21 cellular contexts compared by ENCODE assay signal in the genomic region with DNA sequence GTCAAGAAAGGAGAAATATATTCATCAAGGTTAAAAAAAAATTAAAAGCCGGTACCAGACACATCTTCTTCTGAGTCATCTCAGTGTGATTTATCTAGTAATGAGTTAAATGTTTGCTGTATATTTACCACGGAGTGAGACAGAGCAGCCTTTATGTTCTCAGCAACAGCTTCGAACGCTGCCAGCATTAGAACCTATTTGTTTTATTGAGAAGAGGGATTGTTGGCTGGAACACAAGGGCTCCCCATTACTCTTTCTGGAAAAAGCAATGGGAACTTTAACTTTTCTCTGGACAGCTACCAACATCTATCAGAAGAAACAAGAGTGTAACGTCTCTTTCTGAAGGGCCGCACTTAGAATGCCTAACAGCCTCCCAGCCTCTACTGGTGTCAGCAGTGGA.
DNase-seq lines count a peak whose midpoint lies in the region; ATAC-seq and TF ChIP-seq lines count a peak whose summit lies in the region.
"Had no signal": no experiment of that assay in that cellular context is flagged by ENCODE, and none has a peak within 500 bp of the region (broad histone marks: within the 10 kb centered on the region; RNA-seq: fewer than 3 reads in every experiment).

No MANE protein-coding gene starts in this region.

- H3K27ac ChIP-seq in dorsolateral prefrontal cortex = peak overlapping the region in 40 of 59 donors; percentile 0 to 85 (median 48)
- H3K27ac ChIP-seq in sigmoid colon = peak overlapping the region in 3 of 4 donors; percentile 42 to 80 (median 62)
- H3K27ac ChIP-seq: adrenal gland, foreskin keratinocyte, left ventricle myocardium inferior, pancreas, upper lobe of left lung had no signal

- H3K4me3 ChIP-seq in dorsolateral prefrontal cortex (peak overlapping the region in 2 of 59 donors; percentile 10 to 18), sigmoid colon (no peak overlapping the region)
- H3K4me3 ChIP-seq: adrenal gland, left ventricle myocardium inferior, MG63, pancreas, Peyer's patch, upper lobe of left lung had no signal

- 55 to 83% methylated on average over 6 of the region's 6 CpGs for WGBS in sigmoid colon, 2 donors

- no peak overlapping the region for H3K27ac Mint-ChIP-seq in activated CD4-positive, alpha-beta T cell treated with anti-CD3 and anti-CD28 coated beads for 36 hours
- H3K27ac Mint-ChIP-seq in T-helper 2 cell treated with Interferon-gamma antibody and Interleukin-4, amounts not matched to agents 5 μg/mL and 100 μg/mL, for 36 hours = no peak overlapping the region

- peaks cover 6% of the 10 kb centered on the region for H3K4me1 Mint-ChIP-seq in activated CD4-positive, alpha-beta T cell treated with anti-CD3 and anti-CD28 coated beads for 36 hours
- H3K4me1 Mint-ChIP-seq in T-helper 2 cell treated with Interferon-gamma antibody and Interleukin-4, amounts not matched to agents 5 μg/mL and 100 μg/mL, for 36 hours (ENCODE audit: low read depth) = peaks cover 29% of the 10 kb centered on the region

- no peaks in the 10 kb centered on the region for H3K36me3 Mint-ChIP-seq in activated CD4-positive, alpha-beta T cell treated with anti-CD3 and anti-CD28 coated beads for 36 hours (ENCODE audit: low read depth)
- peaks cover 13% of the 10 kb centered on the region for H3K36me3 Mint-ChIP-seq in T-helper 2 cell treated with Interferon-gamma antibody and Interleukin-4, amounts not matched to agents 5 μg/mL and 100 μg/mL, for 36 hours (ENCODE audit: low read depth)

- TF ChIP-seq CTCF in dorsolateral prefrontal cortex (IDR thresholded peaks at IDR 0.05 in 54 of 56, conservative IDR thresholded peaks at IDR 0.05 in 2 of 56; ENCODE audit: low read depth in 1 of 56, partially characterized antibody in 56 of 56) = no peak
- TF ChIP-seq CTCF in sigmoid colon (IDR thresholded peaks at IDR 0.05) = no peak
- no peak for TF ChIP-seq CTCF in GM10248 (IDR thresholded peaks at IDR 0.05; ENCODE audit: control extremely low read depth, extremely low read depth, low read depth, missing control alignments)

- no peaks in the 10 kb centered on the region for H3K9me3 Mint-ChIP-seq in activated CD4-positive, alpha-beta T cell treated with anti-CD3 and anti-CD28 coated beads for 36 hours (ENCODE audit: low read depth)
- no peaks in the 10 kb centered on the region for H3K9me3 Mint-ChIP-seq in T-helper 2 cell treated with Interferon-gamma antibody and Interleukin-4, amounts not matched to agents 5 μg/mL and 100 μg/mL, for 36 hours

- POLR2A ChIA-PET in activated CD4-positive, alpha-beta T cell treated with anti-CD3 and anti-CD28 coated beads for 36 hours (lab: Charles Lee) = interaction anchor here (0.7 kb wide), 1 partner anchor 97 kb away, joined by 3 read pairs; no protein-coding TSS in a partner anchor
- POLR2A ChIA-PET in GM10248 (lab: Yijun Ruan, JAX) = no interaction called here

- TF ChIP-seq EP300 in sigmoid colon (IDR thresholded peaks at IDR 0.05) = no peak

- peak; percentile 40 for ATAC-seq in activated CD4-positive, alpha-beta T cell treated with anti-CD3 and anti-CD28 coated beads for 36 hours
- no peak for ATAC-seq in HG03159 (IDR thresholded peaks at IDR 0.05; ENCODE audit: unreplicated experiment)
- ATAC-seq: foreskin keratinocyte had no signal

- no peak overlapping the region for H3K4me3 Mint-ChIP-seq in activated CD4-positive, alpha-beta T cell treated with anti-CD3 and anti-CD28 coated beads for 36 hours
- H3K4me3 Mint-ChIP-seq in T-helper 2 cell treated with Interferon-gamma antibody and Interleukin-4, amounts not matched to agents 5 μg/mL and 100 μg/mL, for 36 hours = peak overlapping the region; percentile 48

- no peaks in the 10 kb centered on the region for H3K36me3 ChIP-seq in sigmoid colon
- H3K36me3 ChIP-seq: adrenal gland, left ventricle myocardium inferior, MG63, pancreas, Peyer's patch, upper lobe of left lung had no signal

- H3K27me3 Mint-ChIP-seq in activated CD4-positive, alpha-beta T cell treated with anti-CD3 and anti-CD28 coated beads for 36 hours = no peaks in the 10 kb centered on the region
- H3K27me3 Mint-ChIP-seq in T-helper 2 cell treated with Interferon-gamma antibody and Interleukin-4, amounts not matched to agents 5 μg/mL and 100 μg/mL, for 36 hours (ENCODE audit: low read depth) = no peaks in the 10 kb centered on the region

- DNase-seq in activated CD4-positive, alpha-beta T cell treated with anti-CD3 and anti-CD28 coated beads for 36 hours = peak; percentile 32
- no peak for DNase-seq in activated CD4-positive, alpha-beta T cell treated with anti-CD3 and anti-CD28 coated beads for 1 hour
- DNase-seq in T-helper 2 cell treated with Interferon-gamma antibody and Interleukin-4, amounts not matched to agents 5 μg/mL and 100 μg/mL, for 36 hours (ENCODE audit: low spot score) = no peak
- DNase-seq in dorsolateral prefrontal cortex (no peak), sigmoid colon (no peak), GM10248 (ENCODE audit: extremely low spot score) (no peak), SHP77 treated with DMSO at 0.1 percent for 48 hours (lab: John Stamatoyannopoulos, UW) (no peak)
- DNase-seq: 8988T, adrenal gland, cerebellar nuclear complex, DND-41, foreskin keratinocyte, left ventricle myocardium inferior, MG63, NCI-H187 treated with DMSO at 0.1 percent for 48 hours, NCI-H524, pancreas, Peyer's patch, small intestine, upper lobe of left lung had no signal

- H3K9me3 ChIP-seq in sigmoid colon = no peaks in the 10 kb centered on the region
- H3K9me3 ChIP-seq: adrenal gland, left ventricle myocardium inferior, MG63, pancreas, Peyer's patch, upper lobe of left lung had no signal

- intact Hi-C loops in activated CD4-positive, alpha-beta T cell treated with anti-CD3 and anti-CD28 coated beads for 36 hours (cut with DNase I, micrococcal nuclease) = loop anchor here (1.0 to 10.0 kb wide), 9 partner anchors 21 to 455 kb away; partner anchors contain the start of gene TAB2 (in 1 of the 2)
- intact Hi-C loops in dorsolateral prefrontal cortex (cut with DNase I) = no loop called here
- intact Hi-C loops in sigmoid colon (cut with DNase I) = loop anchor here (5.0 kb wide), 2 partner anchors 105 to 130 kb away; partner anchors contain the start of gene TAB2

- no peak for TF ChIP-seq POLR2A in sigmoid colon (IDR thresholded peaks at IDR 0.05)

- CTCF ChIA-PET in activated CD4-positive, alpha-beta T cell treated with anti-CD3 and anti-CD28 coated beads for 36 hours (lab: Charles Lee) = interaction anchor here (0.8 to 1.1 kb wide), 4 partner anchors 18 to 220 kb away, joined by 3 to 4 read pairs (median 3); no protein-coding TSS in a partner anchor
- CTCF ChIA-PET in GM10248 (lab: Yijun Ruan, JAX) = interaction anchor here (0.7 to 2.2 kb wide), 7 partner anchors 10 to 130 kb away, joined by 3 to 7 read pairs (median 5); no protein-coding TSS in a partner anchor

- H3K27me3 ChIP-seq in dorsolateral prefrontal cortex (no peaks in the 10 kb centered on the region), sigmoid colon (no peaks in the 10 kb centered on the region)
- H3K27me3 ChIP-seq: adrenal gland, foreskin keratinocyte, MG63, pancreas, Peyer's patch, upper lobe of left lung had no signal

- peaks cover 0 to 54% (median 41%) of the 10 kb centered on the region in 4 donors for H3K4me1 ChIP-seq in sigmoid colon
- H3K4me1 ChIP-seq: left ventricle myocardium inferior, upper lobe of left lung had no signal

Comparison
In these comparisons a context has a peak if more than half of its experiments do, and no peak if none do; other contexts are left out.
1. intact Hi-C loops: an anchor here in activated CD4-positive, alpha-beta T cell treated with anti-CD3 and anti-CD28 coated beads for 36 hours (1.0 to 10.0 kb wide) and sigmoid colon (5.0 kb wide); none called in dorsolateral prefrontal cortex.